ENCODE assay signal across 15 cellular contexts in genomic region chr3:146162561-146162960, GRCh38. TPM values are rescaled to one million over a fixed set of nuclear protein-coding genes. Genes with fewer than 3 reads are reported as not detected.
DNase-seq lines count a peak whose midpoint lies in the region; ATAC-seq and TF ChIP-seq lines count a peak whose summit lies in the region.
"Had no signal": no experiment of that assay in that cellular context is flagged by ENCODE, and none has a peak within 500 bp of the region (broad histone marks: within the 10 kb centered on the region; RNA-seq: fewer than 3 reads in every experiment).

No MANE protein-coding gene starts in this region.

- no peaks in the 10 kb centered on the region for H3K36me3 Mint-ChIP-seq in activated naive CD8-positive, alpha-beta T cell treated with anti-CD3 and anti-CD28 coated beads, Interleukin-2, amount 10 ng/mL, durations not matched to agents 7 days and 5 days
- no peaks in the 10 kb centered on the region for H3K36me3 Mint-ChIP-seq in activated naive CD8-positive, alpha-beta T cell treated with anti-CD3 and anti-CD28 coated beads for 36 hours
- H3K36me3 Mint-ChIP-seq in mesothelial cell of epicardium = no peaks in the 10 kb centered on the region
- H3K36me3 Mint-ChIP-seq: activated naive CD8-positive, alpha-beta T cell; natural killer cell had no signal

- no peak for ATAC-seq in activated naive CD8-positive, alpha-beta T cell treated with anti-CD3 and anti-CD28 coated beads, Interleukin-2, amount 10 ng/mL, durations not matched to agents 7 days and 5 days (ENCODE audit: low read depth)
- ATAC-seq: natural killer cell had no signal

- POLR2A ChIA-PET in activated naive CD8-positive, alpha-beta T cell treated with anti-CD3 and anti-CD28 coated beads, Interleukin-2, amount 10 ng/mL, durations not matched to agents 7 days and 5 days (lab: Charles Lee) = no interaction called here

- H3K4me3 ChIP-seq in coronary artery (no peak overlapping the region), tibial artery (peak overlapping the region in 1 of 2 donors; percentile 92)

- no peaks in the 10 kb centered on the region for H3K36me3 ChIP-seq in tibial artery
- H3K36me3 ChIP-seq: upper lobe of left lung had no signal

- H3K9me3 ChIP-seq in tibial artery = no peaks in the 10 kb centered on the region
- H3K9me3 ChIP-seq: upper lobe of left lung had no signal

- H3K27me3 ChIP-seq in tibial artery = no peaks in the 10 kb centered on the region
- H3K27me3 ChIP-seq: upper lobe of left lung had no signal

- H3K4me1 Mint-ChIP-seq in activated naive CD8-positive, alpha-beta T cell treated with anti-CD3 and anti-CD28 coated beads, Interleukin-2, amount 10 ng/mL, durations not matched to agents 7 days and 5 days = peaks cover 7% of the 10 kb centered on the region
- H3K4me1 Mint-ChIP-seq in activated naive CD8-positive, alpha-beta T cell treated with anti-CD3 and anti-CD28 coated beads for 36 hours = peaks cover 20% of the 10 kb centered on the region
- H3K4me1 Mint-ChIP-seq in mesothelial cell of epicardium = peaks cover 71% of the 10 kb centered on the region

- peaks cover 0 to 76% (median 40%) of the 10 kb centered on the region in 4 donors for H3K4me1 ChIP-seq in tibial artery

- no peaks in the 10 kb centered on the region for H3K9me3 Mint-ChIP-seq in activated naive CD8-positive, alpha-beta T cell treated with anti-CD3 and anti-CD28 coated beads, Interleukin-2, amount 10 ng/mL, durations not matched to agents 7 days and 5 days
- no peaks in the 10 kb centered on the region for H3K9me3 Mint-ChIP-seq in activated naive CD8-positive, alpha-beta T cell treated with anti-CD3 and anti-CD28 coated beads for 36 hours
- no peaks in the 10 kb centered on the region for H3K9me3 Mint-ChIP-seq in mesothelial cell of epicardium

- no peak overlapping the region for H3K27ac Mint-ChIP-seq in activated naive CD8-positive, alpha-beta T cell treated with anti-CD3 and anti-CD28 coated beads, Interleukin-2, amount 10 ng/mL, durations not matched to agents 7 days and 5 days
- no peak overlapping the region for H3K27ac Mint-ChIP-seq in activated naive CD8-positive, alpha-beta T cell treated with anti-CD3 and anti-CD28 coated beads for 36 hours
- H3K27ac Mint-ChIP-seq in mesothelial cell of epicardium = peak overlapping the region; percentile 93
- H3K27ac Mint-ChIP-seq: activated naive CD8-positive, alpha-beta T cell; natural killer cell had no signal

- H3K27ac ChIP-seq in coronary artery = peak overlapping the region; percentile 96
- peak overlapping the region; percentile 97 for H3K27ac ChIP-seq in tibial artery

- DNase-seq in activated naive CD8-positive, alpha-beta T cell treated with anti-CD3 and anti-CD28 coated beads, Interleukin-2, amount 10 ng/mL, durations not matched to agents 7 days and 5 days = no peak
- no peak for DNase-seq in activated naive CD8-positive, alpha-beta T cell treated with anti-CD3 and anti-CD28 coated beads for 36 hours
- DNase-seq in coronary artery (ENCODE audit: low spot score) = no peak
- no peak for DNase-seq in mesothelial cell of epicardium (ENCODE audit: low spot score in 2 of 2, unreplicated experiment in 2 of 2)
- DNase-seq in tibial artery = no peak
- no peak for DNase-seq in DMS53 (lab: John Stamatoyannopoulos, UW)
- no peak for DNase-seq in RPMI8226
- DNase-seq in SKM-1 treated with dmso at 0.1 percent for 144 hours (lab: John Stamatoyannopoulos, UW; ENCODE audit: unreplicated experiment) = no peak
- DNase-seq: activated CD8-positive, alpha-beta memory T cell treated with anti-CD3 and anti-CD28 coated beads, Interleukin-2, amount 50 U/mL, for 48 hours; COR-L47; natural killer cell; NCI-H1436 treated with DMSO at 0.1 percent for 48 hours; NCI-H526 had no signal

- peak overlapping the region; percentile 24 for H3K4me3 Mint-ChIP-seq in activated naive CD8-positive, alpha-beta T cell treated with anti-CD3 and anti-CD28 coated beads, Interleukin-2, amount 10 ng/mL, durations not matched to agents 7 days and 5 days
- no peak overlapping the region for H3K4me3 Mint-ChIP-seq in activated naive CD8-positive, alpha-beta T cell treated with anti-CD3 and anti-CD28 coated beads for 36 hours
- H3K4me3 Mint-ChIP-seq in mesothelial cell of epicardium = peak overlapping the region; percentile 78
- H3K4me3 Mint-ChIP-seq: activated naive CD8-positive, alpha-beta T cell; natural killer cell had no signal

- H3K27me3 Mint-ChIP-seq in activated naive CD8-positive, alpha-beta T cell treated with anti-CD3 and anti-CD28 coated beads, Interleukin-2, amount 10 ng/mL, durations not matched to agents 7 days and 5 days = peaks cover 54% of the 10 kb centered on the region
- peaks cover 59% of the 10 kb centered on the region for H3K27me3 Mint-ChIP-seq in activated naive CD8-positive, alpha-beta T cell treated with anti-CD3 and anti-CD28 coated beads for 36 hours
- no peaks in the 10 kb centered on the region for H3K27me3 Mint-ChIP-seq in mesothelial cell of epicardium (ENCODE audit: low read depth)

- intact Hi-C loops in tibial artery (cut with DNase I; ENCODE audit: low total_unique reads) = no loop called here

- TF ChIP-seq CTCF in coronary artery (IDR thresholded peaks at IDR 0.05) = no peak
- no peak for TF ChIP-seq CTCF in mesothelial cell of epicardium (IDR thresholded peaks at IDR 0.05; ENCODE audit: unreplicated experiment)
- no peak for TF ChIP-seq CTCF in tibial artery (IDR thresholded peaks at IDR 0.05)

RNA-seq across cellular contexts. Expression of gene PLOD2, which starts 1.6 kb away (rescaled TPM):
- total RNA-seq in activated naive CD8-positive, alpha-beta T cell treated with anti-CD3 and anti-CD28 coated beads, Interleukin-2, amount 10 ng/mL, durations not matched to agents 7 days and 5 days = under 1 TPM; 0.14 to 0.42 TPM
- 1 to 10 TPM; 1.2 to 1.3 TPM for total RNA-seq in activated naive CD8-positive, alpha-beta T cell treated with anti-CD3 and anti-CD28 coated beads for 36 hours
- total RNA-seq in mesothelial cell of epicardium = 83.2 to 86.6 TPM (median 86.0 TPM) in 3 replicates

Comparison
In these comparisons a context has a peak if more than half of its experiments do, and no peak if none do; other contexts are left out.
1. RNA of gene PLOD2, which starts 1.6 kb away (total RNA-seq): 83.2 to 86.6 TPM in mesothelial cell of epicardium; 1.2 to 1.3 TPM in activated naive CD8-positive, alpha-beta T cell treated with anti-CD3 and anti-CD28 coated beads for 36 hours and 0.14 to 0.42 TPM in activated naive CD8-positive, alpha-beta T cell treated with anti-CD3 and anti-CD28 coated beads, Interleukin-2, amount 10 ng/mL, durations not matched to agents 7 days and 5 days; every median in the first group is over 10 times any median in the second.